ENCODE assay signal across 19 cellular contexts in genomic region chr7:3573151-3573550, GRCh38.
DNase-seq lines count a peak whose midpoint lies in the region; ATAC-seq, FAIRE-seq and TF ChIP-seq lines count a peak whose summit lies in the region.
"Had no signal": no experiment of that assay in that cellular context is flagged by ENCODE, and none has a peak within 500 bp of the region (broad histone marks: within the 10 kb centered on the region; RNA-seq: fewer than 3 reads in every experiment).

No MANE protein-coding gene starts in this region.

- no peak overlapping the region for H3K23ac ChIP-seq in H1 (ENCODE audit: insufficient read length)

- H3K27me3 ChIP-seq in HUES48 (ENCODE audit: control insufficient read depth, insufficient read depth, low read length) (no peaks in the 10 kb centered on the region), H1 (replicated peaks in 1 of 4; ENCODE audit: control insufficient read depth in 3 of 4, extremely low read depth in 1 of 4, insufficient read depth in 3 of 4, low read length in 3 of 4) (0 out of 7 replicates have a peak, but pooled peaks cover 0 to 2% (median 0%) of the 10 kb centered on the region in 4 experiments), upper lobe of right lung (no peaks in the 10 kb centered on the region)
- H3K27me3 ChIP-seq: BLaER1 treated with 17β-estradiol and CSF1 and Interleukin-3, amounts not matched to agents 10 nM and 100 nM had no signal

- no peak overlapping the region for H4K5ac ChIP-seq in H1 (ENCODE audit: insufficient read length, low read depth, low read length)

- 90% methylated on average over 6 of the region's 6 CpGs; no CpG with 5 or more reads in 1 of the 2 experiments for WGBS in H1 (ENCODE audit: extremely low coverage in 1 of 2, insufficient coverage in 1 of 2, insufficient read length in 1 of 2, insufficient replicate concordance in 2 of 2, low coverage in 1 of 2, low lambda C conversion rate in 2 of 2, missing lambda C conversion rate in 1 of 2), 2 experiments

- TF ChIP-seq CTCF in H1 (IDR thresholded peaks at IDR 0.05; ENCODE audit: control extremely low read depth in 1 of 3, insufficient read depth in 1 of 3, low read depth in 1 of 3, low read length in 3 of 3) (no peak), upper lobe of right lung (IDR thresholded peaks at IDR 0.05) (no peak)

- H2AK5ac ChIP-seq in H1 (ENCODE audit: low read depth, low read length): no peak overlapping the region

- H3K36me3 ChIP-seq in HUES48 (ENCODE audit: control insufficient read depth, insufficient read depth, low read length): no peaks in the 10 kb centered on the region
- H3K36me3 ChIP-seq in H1 (ENCODE audit: control insufficient read depth in 2 of 4, insufficient read depth in 4 of 4, low read length in 3 of 4): peaks cover 0 to under 1% (median 0%) of the 10 kb centered on the region in 4 experiments; a peak in 1 of 8 replicates
- no peaks in the 10 kb centered on the region for H3K36me3 ChIP-seq in upper lobe of right lung
- H3K36me3 ChIP-seq: BLaER1 treated with 17β-estradiol and CSF1 and Interleukin-3, amounts not matched to agents 10 nM and 100 nM; HAP-1 had no signal

- no peak for FAIRE-seq in H1 (lab: Jason Lieb, UNC)
- FAIRE-seq: A549, G401.6, GM12891 had no signal

- H2BK12ac ChIP-seq in H1 (ENCODE audit: low read depth, low read length): no peak overlapping the region

- H2BK5ac ChIP-seq in H1 (ENCODE audit: low read depth, low read length): no peak overlapping the region

- no peak for TF ChIP-seq POLR2A in H1 (IDR thresholded peaks at IDR 0.05; ENCODE audit: control extremely low read depth in 1 of 2, low read depth in 2 of 2, low read length in 2 of 2)

- 0 out of 2 replicates have a peak overlapping the region, but pooled peaks have one; percentile 66 for H2BK15ac ChIP-seq in H1 (ENCODE audit: low read length)

- no peak for TF ChIP-seq RAD21 in H1 (IDR thresholded peaks at IDR 0.05 in 1 of 2, conservative IDR thresholded peaks at IDR 0.05 in 1 of 2; ENCODE audit: low read depth in 2 of 2, low read length in 2 of 2)

- H4K20me1 ChIP-seq in H1 (replicated peaks in 1 of 2; ENCODE audit: control insufficient read depth in 1 of 2, insufficient read depth in 2 of 2, low read length in 2 of 2): no peaks in the 10 kb centered on the region
- H4K20me1 ChIP-seq: BLaER1 treated with 17β-estradiol and CSF1 and Interleukin-3, amounts not matched to agents 10 nM and 100 nM had no signal

- intact Hi-C loops in upper lobe of right lung (cut with DNase I): no loop called here

- H3K4ac ChIP-seq in H1 (replicated peaks; ENCODE audit: insufficient read length, low read depth, low read length): no peak overlapping the region

- CTCF ChIA-PET in H1 (lab: Charles Lee; ENCODE audit: partially characterized antibody): no interaction called here

- H2AFZ ChIP-seq in H1 (ENCODE audit: low read length): no peak overlapping the region

- H3K27ac ChIP-seq in HUES48 (ENCODE audit: low read depth, low read length) (peak overlapping the region; percentile 39), H1 (ENCODE audit: low read depth, low read length) (no peak overlapping the region), upper lobe of right lung (no peak overlapping the region)
- H3K27ac ChIP-seq: 22Rv1; A549; BLaER1 treated with 17β-estradiol and CSF1 and Interleukin-3, amounts not matched to agents 10 nM and 100 nM had no signal

- H3K79me2 ChIP-seq in H1 (ENCODE audit: control insufficient read depth in 1 of 2, insufficient read depth in 2 of 2, low read length in 2 of 2): no peaks in the 10 kb centered on the region

- DNase-seq in NCI-H146 (lab: John Stamatoyannopoulos, UW) (peak; percentile 43), NCI-H146 treated with DMSO at 0.1 percent for 48 hours (lab: John Stamatoyannopoulos, UW; ENCODE audit: unreplicated experiment) (no peak), H1 (ENCODE audit: low read depth in 1 of 2, low spot score in 2 of 2) (no peak), upper lobe of right lung (no peak), iPS-NIHi7 (ENCODE audit: extremely low spot score) (no peak), AG08396 (ENCODE audit: low spot score) (no peak)
- DNase-seq: CD8-positive, alpha-beta T cell; DMS 273 treated with DMSO at 0.1 percent for 48 hours; DMS53; DND-41; GOT3 had no signal

- H3K56ac ChIP-seq in H1 (replicated peaks; ENCODE audit: insufficient read length, low read depth, low read length): no peak overlapping the region

- no peak overlapping the region for H4K8ac ChIP-seq in H1 (ENCODE audit: extremely low read depth, insufficient read depth, low read length)

- ATAC-seq in upper lobe of right lung (peak; percentile 12), HG02798 (IDR thresholded peaks at IDR 0.05; ENCODE audit: poor library complexity, unreplicated experiment) (no peak)
- ATAC-seq: A549; CD8-positive, alpha-beta T cell had no signal

- no peaks in the 10 kb centered on the region for H3K23me2 ChIP-seq in H1 (ENCODE audit: low read depth, low read length)

- H2BK20ac ChIP-seq in H1 (ENCODE audit: low read length): no peak overlapping the region

- no peaks in the 10 kb centered on the region for H3K79me1 ChIP-seq in H1 (ENCODE audit: low read depth, low read length)

- no peak for TF ChIP-seq EP300 in H1 (IDR thresholded peaks at IDR 0.05; ENCODE audit: borderline replicate concordance in 1 of 2, low read depth in 2 of 2, low read length in 2 of 2)

- H3K4me2 ChIP-seq in H1 (ENCODE audit: insufficient read depth in 1 of 2, low read depth in 2 of 2, low read length in 2 of 2): no peak overlapping the region
- H3K4me2 ChIP-seq: A549; BLaER1 treated with 17β-estradiol and CSF1 and Interleukin-3, amounts not matched to agents 10 nM and 100 nM had no signal

- no peak overlapping the region for H2BK120ac ChIP-seq in H1 (replicated peaks; ENCODE audit: low read depth, low read length)

- H3K4me3 ChIP-seq in HUES48 (ENCODE audit: low read depth, low read length) (no peak overlapping the region), H1 (ENCODE audit: extremely low read depth in 1 of 4, insufficient read depth in 2 of 4, low read depth in 3 of 4, low read length in 4 of 4) (no peak overlapping the region), upper lobe of right lung (no peak overlapping the region)
- H3K4me3 ChIP-seq: A549; BLaER1 treated with 17β-estradiol and CSF1 and Interleukin-3, amounts not matched to agents 10 nM and 100 nM; HAP-1 had no signal

- peak overlapping the region; percentile 71 for H3K18ac ChIP-seq in H1 (ENCODE audit: extremely low read depth, low read length)

- no peak overlapping the region for H4K91ac ChIP-seq in H1 (replicated peaks; ENCODE audit: insufficient read length, low read length)

- H3K14ac ChIP-seq in H1 (ENCODE audit: insufficient read length): no peak overlapping the region

- POLR2A ChIA-PET in H1 (lab: Charles Lee; ENCODE audit: partially characterized antibody): no interaction called here

- H3K9me3 ChIP-seq in HUES48 (ENCODE audit: control insufficient read depth, insufficient read depth, low read length) (peaks cover 7% of the 10 kb centered on the region; the same call in 1 of the 2 replicates), H1 (ENCODE audit: insufficient read depth in 2 of 2, low read depth in 1 of 2, low read length in 1 of 2) (peaks cover 7% of the 10 kb centered on the region in 2 experiments; a peak in 3 of 4 replicates), upper lobe of right lung (peaks cover under 1% of the 10 kb centered on the region)
- H3K9me3 ChIP-seq: A549, HAP-1 had no signal

- H3K4me1 ChIP-seq in HUES48 (ENCODE audit: control insufficient read depth, insufficient read depth, low read length) (peaks cover 12% of the 10 kb centered on the region), H1 (replicated peaks in 1 of 4; ENCODE audit: control insufficient read depth in 3 of 4, insufficient read depth in 4 of 4, low read length in 3 of 4) (peaks cover 0 to 5% (median 2%) of the 10 kb centered on the region in 4 experiments; a peak in 3 of 7 replicates), upper lobe of right lung (no peaks in the 10 kb centered on the region)
- H3K4me1 ChIP-seq: A549; BLaER1 treated with 17β-estradiol and CSF1 and Interleukin-3, amounts not matched to agents 10 nM and 100 nM; HAP-1 had no signal

- H3K9ac ChIP-seq in HUES48 (ENCODE audit: low read depth, low read length): no peak overlapping the region
- no peak overlapping the region for H3K9ac ChIP-seq in H1 (replicated peaks in 1 of 4; ENCODE audit: extremely low read depth in 1 of 4, low read depth in 3 of 4, low read length in 3 of 4)
- H3K9ac ChIP-seq: BLaER1 treated with 17β-estradiol and CSF1 and Interleukin-3, amounts not matched to agents 10 nM and 100 nM had no signal

TF ChIP-seq in H1, 55 proteins besides CTCF, POLR2A, EP300 and RAD21:
- TF ChIP-seq SP4 (IDR thresholded peaks at IDR 0.05; ENCODE audit: low read length) (no peak), GTF2F1 (IDR thresholded peaks at IDR 0.05; ENCODE audit: borderline replicate concordance, low read depth, low read length) (no peak), CHD2 (IDR thresholded peaks at IDR 0.05; ENCODE audit: low read length) (no peak), RBBP5 (IDR thresholded peaks at IDR 0.05; ENCODE audit: borderline replicate concordance, low read depth, low read length) (no peak), GABPA (IDR thresholded peaks at IDR 0.05; ENCODE audit: borderline replicate concordance, insufficient read depth, low read length) (no peak), CREB1 (IDR thresholded peaks at IDR 0.05) (no peak), ASH2L (IDR thresholded peaks at IDR 0.05; ENCODE audit: low read length) (no peak), BCL11A (IDR thresholded peaks at IDR 0.05; ENCODE audit: low read depth in 2 of 2, low read length in 2 of 2) (no peak), JUN (IDR thresholded peaks at IDR 0.05; ENCODE audit: low read depth, low read length) (no peak), E2F6 (IDR thresholded peaks at IDR 0.05) (no peak), SP2 (IDR thresholded peaks at IDR 0.05; ENCODE audit: low read length) (no peak), SUZ12 (IDR thresholded peaks at IDR 0.05; ENCODE audit: low read length) (no peak)
- TF ChIP-seq, protein P1, sequence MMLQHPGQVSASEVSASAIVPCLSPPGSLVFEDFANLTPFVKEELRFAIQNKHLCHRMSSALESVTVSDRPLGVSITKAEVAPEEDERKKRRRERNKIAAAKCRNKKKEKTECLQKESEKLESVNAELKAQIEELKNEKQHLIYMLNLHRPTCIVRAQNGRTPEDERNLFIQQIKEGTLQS (IDR thresholded peaks at IDR 0.05; ENCODE audit: insufficient read depth, low read depth, low read length): no peak
TF ChIP-seq in H1: peak in this region for 0.
